In genomic region chr2:151952691-151953456, GRCh38 we compare ENCODE assay signal across 37 cellular contexts.
"Had no signal": no experiment of that assay in that cellular context is flagged by ENCODE, and none has a peak within 500 bp of the region (broad histone marks: within the 10 kb centered on the region; RNA-seq: fewer than 3 reads in every experiment).

No MANE protein-coding gene starts in this region.

- H3K36me3 Mint-ChIP-seq: activated CD4-positive, alpha-beta memory T cell treated with anti-CD3 and anti-CD28 coated beads for 36 hours; activated naive CD4-positive, alpha-beta T cell treated with anti-CD3 and anti-CD28 coated beads, Interleukin-2, amount 50 U/mL, for 72 hours; activated naive CD8-positive, alpha-beta T cell treated with anti-CD3 and anti-CD28 coated beads for 36 hours had no signal

- FAIRE-seq: astrocyte, TTC549 had no signal

- H3K9me3 Mint-ChIP-seq: activated CD4-positive, alpha-beta memory T cell treated with anti-CD3 and anti-CD28 coated beads for 36 hours; activated CD4-positive, alpha-beta T cell treated with anti-CD3 and anti-CD28 coated beads, Interleukin-2, amount 10 ng/mL, durations not matched to agents 24 days and 14 days; activated CD8-positive, alpha-beta T cell treated with anti-CD3 and anti-CD28 coated beads for 36 hours; activated naive CD4-positive, alpha-beta T cell treated with anti-CD3 and anti-CD28 coated beads, Interleukin-2, amount 50 U/mL, for 72 hours; activated naive CD8-positive, alpha-beta T cell treated with anti-CD3 and anti-CD28 coated beads for 36 hours; activated T-cell treated with anti-CD3 and anti-CD28 coated beads, Interleukin-2, amount 50 U/mL, for 72 hours; activated T-helper 1 cell treated with anti-CD3 and anti-CD28 coated beads, Interleukin-12 subunit alpha, Interleukin-12 subunit beta, Interleukin-2, Interleukin-4 antibody, amounts not matched to agents 30 ng/mL and 10 ng/mL and 1 ng/mL, durations not matched to agents 14 hours and 24 hours and 36 hours; activated T-helper 17 cell treated with anti-CD3 and anti-CD28 coated beads, Interleukin-2, amount 50 U/mL, for 72 hours; central memory CD8-positive, alpha-beta T cell; T-helper 1 cell treated with Interleukin-12 subunit alpha and Interleukin-12 subunit beta and Interleukin-4 antibody, amounts not matched to agents 30 μg/mL and 1 μg/mL, for 36 hours; T-helper 2 cell treated with Interferon-gamma antibody and Interleukin-4, amounts not matched to agents 5 μg/mL and 100 μg/mL, for 36 hours had no signal

- H3K27me3 Mint-ChIP-seq: activated naive CD8-positive, alpha-beta T cell treated with anti-CD3 and anti-CD28 coated beads for 36 hours had no signal

- H3K4me1 Mint-ChIP-seq: activated CD4-positive, alpha-beta T cell treated with anti-CD3 and anti-CD28 coated beads, Interleukin-2, amount 10 ng/mL, durations not matched to agents 24 days and 14 days; activated T-helper 17 cell treated with anti-CD3 and anti-CD28 coated beads, Interleukin-2, amount 50 U/mL, for 72 hours; central memory CD8-positive, alpha-beta T cell had no signal

- H3K27ac ChIP-seq: adrenal gland, body of pancreas, brain microvascular endothelial cell, breast epithelium, VCaP had no signal

- H3K4me3 Mint-ChIP-seq: activated B cell treated with CpG ODN at 0.5 μM for 24 hours; activated CD4-positive, alpha-beta memory T cell treated with anti-CD3 and anti-CD28 coated beads for 36 hours; activated CD4-positive, alpha-beta T cell treated with anti-CD3 and anti-CD28 coated beads, Interleukin-2, amount 10 ng/mL, durations not matched to agents 24 days and 14 days; activated CD8-positive, alpha-beta T cell treated with anti-CD3 and anti-CD28 coated beads for 36 hours; activated naive CD4-positive, alpha-beta T cell treated with anti-CD3 and anti-CD28 coated beads for 36 hours; activated naive CD8-positive, alpha-beta T cell treated with anti-CD3 and anti-CD28 coated beads for 36 hours; activated T-cell treated with anti-CD3 and anti-CD28 coated beads, Interleukin-2, amount 50 U/mL, for 4 hours; activated T-cell treated with anti-CD3 and anti-CD28 coated beads, Interleukin-2, amount 50 U/mL, for 72 hours; activated T-helper 1 cell treated with anti-CD3 and anti-CD28 coated beads, Interleukin-12 subunit alpha, Interleukin-12 subunit beta, Interleukin-2, Interleukin-4 antibody, amounts not matched to agents 30 ng/mL and 10 ng/mL and 1 ng/mL, durations not matched to agents 14 hours and 24 hours and 36 hours; activated T-helper 17 cell treated with anti-CD3 and anti-CD28 coated beads, Interleukin-2, amount 50 U/mL, for 72 hours; central memory CD8-positive, alpha-beta T cell; T-helper 1 cell treated with Interleukin-12 subunit alpha and Interleukin-12 subunit beta and Interleukin-4 antibody, amounts not matched to agents 30 μg/mL and 1 μg/mL, for 36 hours; T-helper 2 cell treated with Interferon-gamma antibody and Interleukin-4, amounts not matched to agents 5 μg/mL and 100 μg/mL, for 36 hours had no signal

- H3K27ac Mint-ChIP-seq: activated B cell treated with CpG ODN at 0.5 μM for 24 hours; activated CD4-positive, alpha-beta memory T cell treated with anti-CD3 and anti-CD28 coated beads for 36 hours; activated CD4-positive, alpha-beta T cell treated with anti-CD3 and anti-CD28 coated beads, Interleukin-2, amount 10 ng/mL, durations not matched to agents 24 days and 14 days; activated CD8-positive, alpha-beta T cell treated with anti-CD3 and anti-CD28 coated beads for 36 hours; activated naive CD4-positive, alpha-beta T cell treated with anti-CD3 and anti-CD28 coated beads for 36 hours; activated naive CD4-positive, alpha-beta T cell treated with anti-CD3 and anti-CD28 coated beads, Interleukin-2, amount 50 U/mL, for 72 hours; activated naive CD8-positive, alpha-beta T cell treated with anti-CD3 and anti-CD28 coated beads for 36 hours; activated T-cell treated with anti-CD3 and anti-CD28 coated beads, Interleukin-2, amount 50 U/mL, for 72 hours; activated T-helper 1 cell treated with anti-CD3 and anti-CD28 coated beads, Interleukin-12 subunit alpha, Interleukin-12 subunit beta, Interleukin-2, Interleukin-4 antibody, amounts not matched to agents 30 ng/mL and 10 ng/mL and 1 ng/mL, durations not matched to agents 14 hours and 24 hours and 36 hours; activated T-helper 17 cell treated with anti-CD3 and anti-CD28 coated beads, Interleukin-2, amount 50 U/mL, for 72 hours; T-helper 1 cell treated with Interleukin-12 subunit alpha and Interleukin-12 subunit beta and Interleukin-4 antibody, amounts not matched to agents 30 μg/mL and 1 μg/mL, for 36 hours; T-helper 2 cell treated with Interferon-gamma antibody and Interleukin-4, amounts not matched to agents 5 μg/mL and 100 μg/mL, for 36 hours had no signal

- DNase-seq: activated B cell treated with CpG ODN at 0.5 μM for 24 hours; activated CD4-positive, alpha-beta memory T cell treated with anti-CD3 and anti-CD28 coated beads for 36 hours; activated CD4-positive, alpha-beta T cell treated with anti-CD3 and anti-CD28 coated beads for 4 hours; activated CD4-positive, alpha-beta T cell treated with anti-CD3 and anti-CD28 coated beads, Interleukin-2, amount 10 ng/mL, durations not matched to agents 24 days and 14 days; activated CD4-positive, alpha-beta T cell treated with anti-CD3 and anti-CD28 coated beads, Interleukin-2, amount 50 U/mL, for 1 hour; activated CD4-positive, alpha-beta T cell treated with anti-CD3 and anti-CD28 coated beads, Interleukin-2, amount 50 U/mL, for 4 hours; activated CD4-positive, CD25-positive, alpha-beta regulatory T cell treated with anti-CD3 and anti-CD28 coated beads, Interleukin-2, amount 50 U/mL, for 72 hours; activated CD8-positive, alpha-beta memory T cell treated with anti-CD3 and anti-CD28 coated beads, Interleukin-2, amount 50 U/mL, for 4 hours; activated CD8-positive, alpha-beta T cell treated with anti-CD3 and anti-CD28 coated beads for 36 hours; activated effector memory CD4-positive, alpha-beta T cell treated with anti-CD3 and anti-CD28 coated beads, Interleukin-2, amount 50 U/mL, for 16 hours; activated gamma-delta T cell treated with Interleukin-2 at 50 U/mL for 16 hours; activated naive CD4-positive, alpha-beta T cell; activated naive CD4-positive, alpha-beta T cell treated with anti-CD3 and anti-CD28 coated beads for 36 hours; activated naive CD4-positive, alpha-beta T cell treated with anti-CD3 and anti-CD28 coated beads, Interleukin-2, amount 50 U/mL, for 16 hours; activated naive CD8-positive, alpha-beta T cell treated with anti-CD3 and anti-CD28 coated beads for 36 hours; activated T-cell treated with anti-CD3 and anti-CD28 coated beads for 4 hours; activated T-cell treated with anti-CD3 and anti-CD28 coated beads, Interleukin-2, amount 50 U/mL, for 1 hour; activated T-cell treated with anti-CD3 and anti-CD28 coated beads, Interleukin-2, amount 50 U/mL, for 4 hours; activated T-cell treated with anti-CD3 and anti-CD28 coated beads, Interleukin-2, amount 50 U/mL, for 72 hours; adrenal gland; amniotic stem cell; aorta; body of pancreas; brain microvascular endothelial cell; T-helper 1 cell; T-helper 2 cell; T-helper 9 cell had no signal
